1 cellular context compared by ENCODE assay signal in the genomic region with DNA sequence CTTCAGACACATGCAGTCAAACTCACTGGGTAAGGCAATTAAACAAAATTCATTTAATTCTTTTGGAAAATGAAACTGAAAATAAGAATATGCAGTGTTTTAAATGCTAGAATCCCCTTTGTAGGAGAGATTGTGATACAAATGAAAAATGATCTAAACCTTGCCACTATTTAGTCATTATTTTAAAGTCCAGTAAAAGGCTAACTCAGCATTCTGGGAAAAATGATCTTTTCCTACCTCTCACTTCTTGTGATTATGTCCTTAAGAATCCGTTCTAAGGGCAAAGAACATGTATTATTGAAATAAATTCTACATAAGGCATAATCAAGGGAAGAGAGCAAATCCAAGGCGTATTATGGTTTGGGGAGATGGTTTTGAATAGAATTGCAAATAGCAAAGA.
TF ChIP-seq lines count a peak whose summit lies in the region.

No MANE protein-coding gene starts in this region.

TF ChIP-seq in HepG2, 621 proteins besides CTCF, POLR2A, EP300 and RAD21:
- TF ChIP-seq CEBPG (CRISPR knock-in tag; IDR thresholded peaks at IDR 0.05) (no peak), MAFF (IDR thresholded peaks at IDR 0.05; ENCODE audit: low read depth, low read length) (peak; percentile 67), MAFK (conservative IDR thresholded peaks at IDR 0.05 in 1 of 2, IDR thresholded peaks at IDR 0.05 in 1 of 2; ENCODE audit: low read length in 2 of 2) (peak; percentile 53 to 79; a peak in 3 of 4 replicates)
